ENCODE assay signal across 8 cellular contexts in the genomic region with DNA sequence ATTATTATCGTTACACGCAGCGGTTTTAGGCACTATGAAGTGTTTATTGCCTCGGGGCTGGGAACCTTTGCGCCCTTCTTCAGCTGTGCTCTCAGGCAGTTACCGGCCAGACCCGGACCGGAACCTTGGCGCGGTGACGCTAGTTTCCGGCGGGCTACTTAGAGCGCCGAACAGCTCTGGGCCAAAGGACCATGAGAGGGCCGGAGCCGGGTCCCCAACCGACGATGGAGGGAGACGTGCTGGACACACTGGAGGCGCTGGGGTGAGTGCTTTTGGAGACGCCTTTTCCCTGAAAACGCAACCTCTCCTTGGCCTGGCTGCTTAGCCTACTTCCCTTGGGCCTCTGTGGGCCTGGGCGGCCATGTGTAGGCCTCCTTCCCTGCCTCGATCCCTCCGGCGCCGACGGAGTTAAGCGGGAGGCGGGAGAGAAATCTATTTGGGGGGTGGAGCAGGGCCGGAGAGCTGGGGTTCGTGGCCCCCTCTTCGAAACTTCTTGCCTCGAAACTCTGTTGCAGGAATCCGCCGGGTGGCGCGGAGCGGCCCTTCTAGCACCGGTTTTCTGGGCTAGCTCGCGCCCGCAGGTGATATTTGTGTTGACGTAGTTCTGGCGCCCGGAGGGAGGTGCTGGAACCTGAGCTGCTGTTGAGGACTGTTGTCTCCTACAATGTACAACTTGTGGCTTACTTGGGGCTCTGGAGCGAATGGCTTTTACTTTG. TPM values are rescaled to one million over a fixed set of nuclear protein-coding genes. Genes with fewer than 3 reads are reported as not detected.
DNase-seq lines count a peak whose midpoint lies in the region; ATAC-seq and TF ChIP-seq lines count a peak whose summit lies in the region.

A gene (plus strand): TSS at position 157 of the 716 bp plus-strand sequence. CDS start 35 bp downstream, at position 192.

- H3K4me1 Mint-ChIP-seq in activated naive CD4-positive, alpha-beta T cell treated with anti-CD3 and anti-CD28 coated beads for 36 hours (ENCODE audit: low read depth): peaks cover 28% of the 10 kb centered on the region

- intact Hi-C loops in activated naive CD4-positive, alpha-beta T cell treated with anti-CD3 and anti-CD28 coated beads for 36 hours (cut with micrococcal nuclease): loop anchor here (1.0 to 2.0 kb wide), 2 partner anchors 15 to 236 kb away; no protein-coding TSS in a partner anchor

- in situ Hi-C loops in HAP-1 (cut with MboI; ENCODE audit: low sequenced_read_pairs): no loop called here

- H3K27me3 ChIP-seq in HAP-1 (ENCODE audit: low read depth) (peaks cover 7% of the 10 kb centered on the region; the same call in 1 of the 2 replicates), MM.1S (replicated peaks; ENCODE audit: insufficient read depth, low read length) (no peaks in the 10 kb centered on the region), gastroesophageal sphincter (no peaks in the 10 kb centered on the region), neutrophil (no peaks in the 10 kb centered on the region)

- DNase-seq in GM03348 (ENCODE audit: low spot score): peak; percentile 91
- DNase-seq in HAP-1 (ENCODE audit: low spot score in 2 of 2): peak; percentile 68 to 92
- peak; percentile 94 for DNase-seq in MM.1S
- peak; percentile 86 for DNase-seq in SK-N-DZ (ENCODE audit: low spot score)
- DNase-seq in activated naive CD4-positive, alpha-beta T cell treated with anti-CD3 and anti-CD28 coated beads for 36 hours: peak; percentile 92
- peak in 48 of 49 donors; percentile 32 to 92 (median 84) for DNase-seq in substantia nigra (lab: John Stamatoyannopoulos, UW)

- no peak for TF ChIP-seq EP300 in gastroesophageal sphincter (IDR thresholded peaks at IDR 0.05)

- H3K27me3 Mint-ChIP-seq in activated naive CD4-positive, alpha-beta T cell treated with anti-CD3 and anti-CD28 coated beads for 36 hours (ENCODE audit: low read depth): no peaks in the 10 kb centered on the region

- H3K36me3 Mint-ChIP-seq in activated naive CD4-positive, alpha-beta T cell treated with anti-CD3 and anti-CD28 coated beads for 36 hours (ENCODE audit: low read depth): peaks cover 8% of the 10 kb centered on the region

- peak within 1 kb of the TSS; percentile 97 for H3K4me2 ChIP-seq in MM.1S (ENCODE audit: low read depth, low read length)

- no peaks in the 10 kb centered on the region for H3K9me3 Mint-ChIP-seq in activated naive CD4-positive, alpha-beta T cell treated with anti-CD3 and anti-CD28 coated beads for 36 hours

- 0 out of 2 replicates have a peak, but pooled peaks cover 2% of the 10 kb centered on the region for H4K20me1 ChIP-seq in MM.1S (ENCODE audit: insufficient read depth, low read length)

- no peaks in the 10 kb centered on the region for H3K36me3 ChIP-seq in HAP-1 (replicated peaks)
- H3K36me3 ChIP-seq in MM.1S (replicated peaks; ENCODE audit: insufficient read depth, low read length): no peaks in the 10 kb centered on the region
- H3K36me3 ChIP-seq in gastroesophageal sphincter: no peaks in the 10 kb centered on the region
- no peaks in the 10 kb centered on the region for H3K36me3 ChIP-seq in neutrophil

- no peaks in the 10 kb centered on the region for H3K9me2 ChIP-seq in MM.1S (replicated peaks; ENCODE audit: insufficient read depth, low read length)

- no peaks in the 10 kb centered on the region for H3K9me3 ChIP-seq in HAP-1
- no peaks in the 10 kb centered on the region for H3K9me3 ChIP-seq in MM.1S (replicated peaks; ENCODE audit: insufficient read depth, low read length)
- no peaks in the 10 kb centered on the region for H3K9me3 ChIP-seq in gastroesophageal sphincter
- H3K9me3 ChIP-seq in neutrophil: no peaks in the 10 kb centered on the region

- TF ChIP-seq CTCF in MM.1S (IDR thresholded peaks at IDR 0.05; ENCODE audit: low read length) (peak; percentile 35), gastroesophageal sphincter (IDR thresholded peaks at IDR 0.05) (peak in 1 of 4 experiments; percentile 9), neutrophil (IDR thresholded peaks at IDR 0.05) (no peak)

- TF ChIP-seq POLR2A in gastroesophageal sphincter (IDR thresholded peaks at IDR 0.05): no peak

- peak within 1 kb of the TSS; percentile 94 for H3K4me3 Mint-ChIP-seq in activated naive CD4-positive, alpha-beta T cell treated with anti-CD3 and anti-CD28 coated beads for 36 hours

- H3K27ac ChIP-seq in MM.1S (ENCODE audit: low read length): peak within 1 kb of the TSS; percentile 99
- peak within 1 kb of the TSS; percentile 81 to 97 (median 92) for H3K27ac ChIP-seq in gastroesophageal sphincter
- H3K27ac ChIP-seq in neutrophil: peak within 1 kb of the TSS; percentile 58
- peak within 1 kb of the TSS; percentile 88 for H3K27ac ChIP-seq in substantia nigra (ENCODE audit: low read depth, low read length, poor library complexity, severe bottlenecking)

- H3K4me3 ChIP-seq in HAP-1 (peak within 1 kb of the TSS; percentile 82), MM.1S (ENCODE audit: low read length) (peak within 1 kb of the TSS; percentile 84), gastroesophageal sphincter (peak within 1 kb of the TSS; percentile 76 to 83), neutrophil (ENCODE audit: low read depth in 1 of 2, low read length in 1 of 2) (peak within 1 kb of the TSS; percentile 82 to 83)

- peaks cover 45% of the 10 kb centered on the region for H3K79me2 ChIP-seq in MM.1S (ENCODE audit: low read length)

- H3K4me1 ChIP-seq in HAP-1 (peaks cover 13% of the 10 kb centered on the region), MM.1S (ENCODE audit: low read length) (peaks cover 6% of the 10 kb centered on the region), gastroesophageal sphincter (peaks cover 3 to 26% (median 8%) of the 10 kb centered on the region in 3 donors), neutrophil (ENCODE audit: control insufficient read depth in 1 of 2, insufficient read depth in 1 of 2, low read depth in 1 of 2, low read length in 1 of 2) (peaks cover 10% of the 10 kb centered on the region in 2 experiments)

- ATAC-seq in gastroesophageal sphincter: peak; percentile 96

- peak within 1 kb of the TSS; percentile 88 for H3K27ac Mint-ChIP-seq in activated naive CD4-positive, alpha-beta T cell treated with anti-CD3 and anti-CD28 coated beads for 36 hours

- peaks cover 20% of the 10 kb centered on the region for H3F3A ChIP-seq in MM.1S (ENCODE audit: insufficient read depth, low read length)

- 0 to 1% methylated on average over 2 to 30 of the region's 48 CpGs for WGBS in gastroesophageal sphincter (ENCODE audit: low coverage in 1 of 2), 2 donors

- CTCF ChIA-PET in activated naive CD4-positive, alpha-beta T cell treated with anti-CD3 and anti-CD28 coated beads for 36 hours (lab: Charles Lee): interaction anchor here (0.8 to 3.2 kb wide), 15 partner anchors 11 to 245 kb away, joined by 3 to 43 read pairs (median 4); no protein-coding TSS in a partner anchor

- peak within 1 kb of the TSS; percentile 92 for H2AFZ ChIP-seq in MM.1S (ENCODE audit: low read length)

- peak within 1 kb of the TSS; percentile 95 for H3K9ac ChIP-seq in MM.1S (ENCODE audit: low read length)

RNA-seq across cellular contexts. Expression of the gene that starts here (rescaled TPM):
- 6.9 and 7.0 TPM in 2 replicates for polyA plus RNA-seq in SK-N-DZ (2014; cell fraction: cytosol; rRNA removed)
- polyA plus RNA-seq in SK-N-DZ (2014; cell fraction: nucleus; rRNA removed): 2.3 and 83.3 TPM in 2 replicates
- 10 to 100 TPM; 42.0 to 47.4 TPM for total RNA-seq in activated naive CD4-positive, alpha-beta T cell treated with anti-CD3 and anti-CD28 coated beads for 36 hours
- total RNA-seq in gastroesophageal sphincter: 10 to 100 TPM; 10.6 to 15.6 (median 11.9) TPM

Comparison
In these comparisons a context has a peak if more than half of its experiments do, and no peak if none do; other contexts are left out.
1. Peak in every context shown above with its lines: DNase-seq, ATAC-seq, H3K4me3 ChIP-seq and H3K27ac ChIP-seq.